ENCODE assay signal across 1 cellular context in genomic region chr6:108733706-108734105, GRCh38.
TF ChIP-seq lines count a peak whose summit lies in the region.

No MANE protein-coding gene starts in this region.

TF ChIP-seq in GM23338, 12 proteins besides CTCF, POLR2A, EP300 and RAD21 (continued from another document):
- TF ChIP-seq ZNF462 (CRISPR knock-in tag; IDR thresholded peaks at IDR 0.05) = no peak
